In genomic region chr1:26307363-26307781, GRCh38 we compare ENCODE assay signal across 9 cellular contexts. TPM values are rescaled to one million over a fixed set of nuclear protein-coding genes. Genes with fewer than 3 reads are reported as not detected.
DNase-seq lines count a peak whose midpoint lies in the region; ATAC-seq, FAIRE-seq and TF ChIP-seq lines count a peak whose summit lies in the region.
"Had no signal": no experiment of that assay in that cellular context is flagged by ENCODE, and none has a peak within 500 bp of the region (broad histone marks: within the 10 kb centered on the region; RNA-seq: fewer than 3 reads in every experiment).

No MANE protein-coding gene starts in this region.

- TF ChIP-seq POLR2A in GM12878 (IDR thresholded peaks at IDR 0.05; ENCODE audit: low read depth, low read length) (no peak), lower leg skin (IDR thresholded peaks at IDR 0.05) (no peak)

- H2AFZ ChIP-seq in Karpas-422 (ENCODE audit: low read length), result peak overlapping the region; percentile 24; the same call in 1 of the 2 replicates
- H2AFZ ChIP-seq in GM12878 (ENCODE audit: control insufficient read depth, low read depth, low read length), result peak overlapping the region; percentile 94

- ATAC-seq in GM12878 (peak; percentile 8), HG02981 (IDR thresholded peaks at IDR 0.05; ENCODE audit: unreplicated experiment) (no peak), GM19455 (IDR thresholded peaks at IDR 0.05; ENCODE audit: unreplicated experiment) (no peak)

- H3K9ac ChIP-seq in Karpas-422 (ENCODE audit: low read length) (peak overlapping the region; percentile 89), GM12878 (ENCODE audit: control insufficient read depth, insufficient read depth, low read length) (peak overlapping the region; percentile 76)

- in situ Hi-C loops in GM12878 (cut with MboI), result no loop called here

- BruUV-seq in GM12878 (replicated peaks; lab: Mats Ljungman, UMichigan), result no TSS peak

- H3K27me3 ChIP-seq in Karpas-422 (ENCODE audit: low read length), result no peaks in the 10 kb centered on the region
- no peaks in the 10 kb centered on the region for H3K27me3 ChIP-seq in GM12878 (replicated peaks in 1 of 2; ENCODE audit: control insufficient read depth in 2 of 2, insufficient read depth in 2 of 2, low read length in 1 of 2)
- no peaks in the 10 kb centered on the region for H3K27me3 ChIP-seq in neutrophil

- TF ChIP-seq RAD21 in GM12878 (IDR thresholded peaks at IDR 0.05; ENCODE audit: insufficient read depth, low read depth, low read length), result no peak

- H3K4me3 ChIP-seq in GM12865 (ENCODE audit: low read depth, low read length) (peak overlapping the region; percentile 72), Karpas-422 (ENCODE audit: low read length) (peak overlapping the region; percentile 98), GM12878 (peak overlapping the region; percentile 73), neutrophil (ENCODE audit: low read depth in 1 of 2, low read length in 1 of 2) (peak overlapping the region; percentile 82 to 89), lower leg skin (ENCODE audit: low read depth, poor library complexity, severe bottlenecking) (no peak overlapping the region)

- no peaks in the 10 kb centered on the region for H3K9me2 ChIP-seq in Karpas-422 (replicated peaks; ENCODE audit: insufficient read depth, low read length)

- H3K79me2 ChIP-seq in Karpas-422 (ENCODE audit: low read length) (peaks cover 28% of the 10 kb centered on the region), GM12878 (ENCODE audit: control insufficient read depth, insufficient read depth, low read length) (peaks cover 4% of the 10 kb centered on the region)

- H3K27ac ChIP-seq in Karpas-422 (ENCODE audit: low read length) (peak overlapping the region; percentile 92), GM12878 (ENCODE audit: control insufficient read depth, insufficient read depth) (peak overlapping the region; percentile 94), neutrophil (peak overlapping the region; percentile 91)

- H3K9me3 ChIP-seq in Karpas-422 (ENCODE audit: low read length), result no peaks in the 10 kb centered on the region
- H3K9me3 ChIP-seq in GM12878 (replicated peaks; ENCODE audit: control insufficient read depth, insufficient read depth, low read length), result no peaks in the 10 kb centered on the region
- H3K9me3 ChIP-seq in neutrophil, result no peaks in the 10 kb centered on the region

- SMC1A ChIA-PET in GM12878 (lab: Charles Lee; ENCODE audit: uncharacterized antibody, unreplicated experiment), result interaction anchor here (0.6 to 3.0 kb wide), 5 partner anchors 10 to 102 kb away, joined by 3 to 40 read pairs (median 9); partner anchors contain the start of gene CD52

- H3K4me1 ChIP-seq in Karpas-422 (ENCODE audit: low read length), result peaks cover 30% of the 10 kb centered on the region
- peaks cover 14% of the 10 kb centered on the region for H3K4me1 ChIP-seq in GM12878 (ENCODE audit: control insufficient read depth, insufficient read depth, low read length)
- peaks cover 50 to 52% of the 10 kb centered on the region in 2 experiments for H3K4me1 ChIP-seq in neutrophil (ENCODE audit: control insufficient read depth in 1 of 2, insufficient read depth in 1 of 2, low read depth in 1 of 2, low read length in 1 of 2)

- intact Hi-C loops in GM12878 (cut with micrococcal nuclease; ENCODE audit: unreplicated experiment), result no loop called here
- intact Hi-C loops in lower leg skin (cut with DNase I; ENCODE audit: low total_unique reads), result no loop called here

- POLR2A ChIA-PET in GM12878 (lab: Charles Lee), result interaction anchor here (0.6 to 5.6 kb wide), 10 partner anchors 10 to 1261 kb away, joined by 3 to 58 read pairs (median 5); partner anchors contain the start of gene CD52

- TF ChIP-seq EP300 in GM12878 (IDR thresholded peaks at IDR 0.05; ENCODE audit: borderline replicate concordance in 1 of 2, control insufficient read depth in 1 of 2, low read depth in 2 of 2, low read length in 2 of 2), result no peak

- RAD21 ChIA-PET in GM12878 (lab: Charles Lee; ENCODE audit: unreplicated experiment), result interaction anchor here (0.7 to 3.9 kb wide), 6 partner anchors 8 to 25 kb away, joined by 3 to 27 read pairs (median 14); partner anchors contain the start of gene CD52

- CTCF ChIA-PET in GM12878 (lab: Yijun Ruan, JAX), result interaction anchor here (0.6 to 4.8 kb wide), 7 partner anchors 9 to 138 kb away, joined by 3 to 34 read pairs (median 6); partner anchors contain the start of gene ZNF593

- TF ChIP-seq CTCF in GM12865 (IDR thresholded peaks at IDR 0.05; ENCODE audit: insufficient read depth, low read depth, low read length, missing control alignments) (no peak), GM12878 (IDR thresholded peaks at IDR 0.05 in 2 of 3, conservative IDR thresholded peaks at IDR 0.05 in 1 of 3; ENCODE audit: control insufficient read depth in 2 of 3, extremely low read depth in 1 of 3, insufficient read depth in 1 of 3, low read depth in 3 of 3, low read length in 3 of 3) (no peak), neutrophil (IDR thresholded peaks at IDR 0.05) (no peak), lower leg skin (IDR thresholded peaks at IDR 0.05) (no peak)

- no peak for DNase-seq in GM12865 (ENCODE audit: low read depth)
- DNase-seq in Karpas-422, result peak; percentile 66
- DNase-seq in GM12878 (ENCODE audit: low read depth, low spot score), result no peak
- no peak for DNase-seq in NCI-H2107 (lab: John Stamatoyannopoulos, UW)
- no peak for DNase-seq in lower leg skin (ENCODE audit: low spot score in 2 of 2)

- no peaks in the 10 kb centered on the region for H4K20me1 ChIP-seq in Karpas-422 (ENCODE audit: insufficient read depth, low read depth, low read length)
- no peaks in the 10 kb centered on the region for H4K20me1 ChIP-seq in GM12878 (ENCODE audit: control insufficient read depth, insufficient read depth)

- FAIRE-seq in GM12878 (lab: Jason Lieb, UNC), result peak; percentile 64

- 4% methylated on average over 4 of the region's 6 CpGs for WGBS in GM12878 (ENCODE audit: insufficient coverage, insufficient replicate concordance, low lambda C conversion rate, missing lambda C conversion rate)
- 32 to 47% methylated on average over 6 of the region's 6 CpGs for WGBS in lower leg skin, 2 donors

- H3K36me3 ChIP-seq in Karpas-422 (ENCODE audit: insufficient read depth, low read length) (no peaks in the 10 kb centered on the region), GM12878 (ENCODE audit: control insufficient read depth in 2 of 2, insufficient read depth in 2 of 2, low read length in 1 of 2) (no peaks in the 10 kb centered on the region), neutrophil (no peaks in the 10 kb centered on the region)

- H3K4me2 ChIP-seq in Karpas-422 (ENCODE audit: low read depth, low read length, poor library complexity, severe bottlenecking) (peak overlapping the region; percentile 92), GM12878 (ENCODE audit: control insufficient read depth, insufficient read depth) (peak overlapping the region; percentile 98)

RNA-seq across cellular contexts. Expression of gene UBXN11, which starts 0.9 kb away (rescaled TPM):
- total RNA-seq in Karpas-422 (2014; rRNA removed; shearing (Covaris generic); ENCODE audit: low replicate concordance), result 20.7 and 56.0 TPM in 2 replicates
- 18.9 and 19.6 TPM in 2 replicates for total RNA-seq in GM12878 (2013; cell fraction: nucleolus; rRNA removed)
- 8.1 and 8.5 TPM in 2 replicates for total RNA-seq in GM12878 (2014; rRNA removed)
- total RNA-seq in GM12878 (2014; rRNA removed; fragmentation: Illumina TruSeq; extraction: Trizol), result 5.7 and 6.2 TPM in 2 replicates
- total RNA-seq in GM12878 (2021), result 16.8 and 19.3 TPM in 2 replicates
- polyA plus RNA-seq in GM12878 (2011; ENCODE audit: low read depth), result 5.8 TPM
- polyA plus RNA-seq in GM12878 (2011; rRNA removed), result 7.6 and 10.8 TPM in 2 replicates
- polyA plus RNA-seq in GM12878 (2011; cell fraction: cytosol; rRNA removed), result 13.3 and 16.3 TPM in 2 replicates
- polyA plus RNA-seq in GM12878 (2011; cell fraction: nucleus; rRNA removed), result 80.9 and 89.2 TPM in 2 replicates
- 10.6 and 12.1 TPM in 2 replicates for polyA plus RNA-seq in GM12878 (2012)
- 3.5 and 8.1 TPM in 2 replicates for polyA plus RNA-seq in GM12878 (2014; fragmentation: Illumina TruSeq; extraction: Trizol)
- polyA plus RNA-seq in GM12878 (2014; fragmentation: Nextera tagmentation; extraction: Ambion mirVana), result 1 to 10 TPM in 1 of 2 experiments, under 1 TPM in 1; 0.32 to 1.2 TPM
- polyA plus RNA-seq in GM12878 (2014; rRNA removed), result 24.3 and 26.5 TPM in 2 replicates
- 10 to 100 TPM; 27.7 to 34.4 TPM for polyA plus RNA-seq in GM12878 (2016; fragmentation: Nextera tagmentation; extraction: Ambion mirVana)
- polyA minus RNA-seq in GM12878 (2011; rRNA and poly(A)+ RNA removed), result 7.2 and 7.5 TPM in 2 replicates
- 3.2 and 3.9 TPM in 2 replicates for polyA minus RNA-seq in GM12878 (2011; cell fraction: cytosol; rRNA and poly(A)+ RNA removed)
- 11.2 and 14.9 TPM in 2 replicates for polyA minus RNA-seq in GM12878 (2011; cell fraction: nucleus; rRNA and poly(A)+ RNA removed)
- 1 to 10 TPM; 5.1 to 9.6 (median 5.8) TPM for total RNA-seq in lower leg skin

RNA-seq across cellular contexts. Expression of gene CD52, which starts 10.4 kb away (rescaled TPM):
- 614 and 735 TPM in 2 replicates for total RNA-seq in Karpas-422 (2014; rRNA removed; shearing (Covaris generic); ENCODE audit: low replicate concordance)
- total RNA-seq in GM12878 (2013; cell fraction: nucleolus; rRNA removed), result 30.6 and 34.5 TPM in 2 replicates
- total RNA-seq in GM12878 (2014; rRNA removed) (237 and 262 TPM in 2 replicates), GM12878 (2014; rRNA removed; fragmentation: Illumina TruSeq; extraction: Trizol) (637 and 673 TPM in 2 replicates), GM12878 (2021) (291 and 301 TPM in 2 replicates), lower leg skin (1 to 10 TPM in 3 of 4 donors, not detected in 1; 2.0 to 6.1 (median 3.5) TPM)
- 736 TPM for polyA plus RNA-seq in GM12878 (2011; ENCODE audit: low read depth)
- polyA plus RNA-seq in GM12878 (2011; rRNA removed) (453 and 508 TPM in 2 replicates), GM12878 (2014; fragmentation: Illumina TruSeq; extraction: Trizol) (882 and 1,118 TPM in 2 replicates), GM12878 (2014; fragmentation: Nextera tagmentation; extraction: Ambion mirVana) (1,000 to 10,000 TPM; 2,664 to 2,736 TPM), GM12878 (2014; rRNA removed) (488 and 610 TPM in 2 replicates), GM12878 (2016; fragmentation: Nextera tagmentation; extraction: Ambion mirVana) (100 to 1,000 TPM; 382 to 390 TPM)
- polyA plus RNA-seq in GM12878 (2011; cell fraction: cytosol; rRNA removed), result 356 and 918 TPM in 2 replicates
- 146 and 442 TPM in 2 replicates for polyA plus RNA-seq in GM12878 (2011; cell fraction: nucleus; rRNA removed)
- polyA plus RNA-seq in GM12878 (2012), result 451 and 734 TPM in 2 replicates
- polyA minus RNA-seq in GM12878 (2011; rRNA and poly(A)+ RNA removed), result 113 and 183 TPM in 2 replicates
- 30.9 and 34.6 TPM in 2 replicates for polyA minus RNA-seq in GM12878 (2011; cell fraction: cytosol; rRNA and poly(A)+ RNA removed)
- 33.2 and 36.3 TPM in 2 replicates for polyA minus RNA-seq in GM12878 (2011; cell fraction: nucleus; rRNA and poly(A)+ RNA removed)
- total RNA-seq: epithelial cell of proximal tubule had no signal

RNA-seq across cellular contexts. Expression of gene SH3BGRL3, which starts 27.5 kb away (rescaled TPM):
- total RNA-seq in Karpas-422 (2014; rRNA removed; shearing (Covaris generic); ENCODE audit: low replicate concordance), result 108 and 143 TPM in 2 replicates
- total RNA-seq in GM12878 (2013; cell fraction: nucleolus; rRNA removed), result 9.0 and 9.9 TPM in 2 replicates
- total RNA-seq in GM12878 (2014; rRNA removed) (42.6 and 52.9 TPM in 2 replicates), GM12878 (2014; rRNA removed; fragmentation: Illumina TruSeq; extraction: Trizol) (45.9 and 46.9 TPM in 2 replicates), GM12878 (2021) (111 and 116 TPM in 2 replicates), lower leg skin (10 to 100 TPM; 74.8 to 97.1 (median 78.3) TPM)
- polyA plus RNA-seq in GM12878 (2011; ENCODE audit: low read depth), result 29.9 TPM
- polyA plus RNA-seq in GM12878 (2011; rRNA removed) (26.3 and 39.7 TPM in 2 replicates), GM12878 (2014; fragmentation: Illumina TruSeq; extraction: Trizol) (95.2 and 135 TPM in 2 replicates), GM12878 (2014; fragmentation: Nextera tagmentation; extraction: Ambion mirVana) (100 to 1,000 TPM; 121 to 129 TPM), GM12878 (2014; rRNA removed) (42.3 and 57.1 TPM in 2 replicates), GM12878 (2016; fragmentation: Nextera tagmentation; extraction: Ambion mirVana) (100 to 1,000 TPM; 344 to 390 TPM)
- polyA plus RNA-seq in GM12878 (2011; cell fraction: cytosol; rRNA removed), result 57.0 and 59.2 TPM in 2 replicates
- polyA plus RNA-seq in GM12878 (2011; cell fraction: nucleus; rRNA removed), result 25.2 and 28.2 TPM in 2 replicates
- 86.2 and 109 TPM in 2 replicates for polyA plus RNA-seq in GM12878 (2012)
- polyA minus RNA-seq in GM12878 (2011; rRNA and poly(A)+ RNA removed), result 52.7 and 67.7 TPM in 2 replicates
- polyA minus RNA-seq in GM12878 (2011; cell fraction: cytosol; rRNA and poly(A)+ RNA removed), result 38.8 and 41.6 TPM in 2 replicates
- 19.5 and 27.3 TPM in 2 replicates for polyA minus RNA-seq in GM12878 (2011; cell fraction: nucleus; rRNA and poly(A)+ RNA removed)

RNA-seq across cellular contexts. Expression of gene CRYBG2, which starts 46.6 kb away (rescaled TPM):
- total RNA-seq in Karpas-422 (2014; rRNA removed; shearing (Covaris generic); ENCODE audit: low replicate concordance), result 1.3 TPM in 1 of 2 replicates, not detected in the other
- total RNA-seq in GM12878 (2013; cell fraction: nucleolus; rRNA removed), result 0.21 TPM in 1 of 2 replicates, not detected in the other
- total RNA-seq in GM12878 (2014; rRNA removed), result 0.06 TPM in 1 of 2 replicates, not detected in the other
- not detected in 2 replicates for total RNA-seq in GM12878 (2014; rRNA removed; fragmentation: Illumina TruSeq; extraction: Trizol)
- 0.03 TPM in 1 of 2 replicates, not detected in the other for total RNA-seq in GM12878 (2021)
- polyA plus RNA-seq in GM12878 (2011; ENCODE audit: low read depth), result not detected
- 0.16 and 0.30 TPM in 2 replicates for polyA plus RNA-seq in GM12878 (2011; rRNA removed)
- 0.21 and 0.62 TPM in 2 replicates for polyA plus RNA-seq in GM12878 (2011; cell fraction: cytosol; rRNA removed)
- polyA plus RNA-seq in GM12878 (2011; cell fraction: nucleus; rRNA removed), result 0.20 and 0.48 TPM in 2 replicates
- 0.09 TPM in 1 of 2 replicates, not detected in the other for polyA plus RNA-seq in GM12878 (2012)
- not detected in 2 replicates for polyA plus RNA-seq in GM12878 (2014; fragmentation: Illumina TruSeq; extraction: Trizol)
- not detected for polyA plus RNA-seq in GM12878 (2014; fragmentation: Nextera tagmentation; extraction: Ambion mirVana)
- polyA plus RNA-seq in GM12878 (2014; rRNA removed), result 0.04 and 0.25 TPM in 2 replicates
- 1 to 10 TPM in 1 of 2 experiments, under 1 TPM in 1; 0.50 to 1.2 TPM for polyA plus RNA-seq in GM12878 (2016; fragmentation: Nextera tagmentation; extraction: Ambion mirVana)
- polyA minus RNA-seq in GM12878 (2011; rRNA and poly(A)+ RNA removed), result not detected in 2 replicates
- polyA minus RNA-seq in GM12878 (2011; cell fraction: cytosol; rRNA and poly(A)+ RNA removed), result not detected in 2 replicates
- polyA minus RNA-seq in GM12878 (2011; cell fraction: nucleus; rRNA and poly(A)+ RNA removed), result not detected in 2 replicates
- total RNA-seq in lower leg skin, result 100 to 1,000 TPM in 1 of 4 donors, 10 to 100 TPM in 3; 52.3 to 104 (median 56.9) TPM

Comparison
In these comparisons a context has a peak if more than half of its experiments do, and no peak if none do; other contexts are left out.
1. RNA of gene CD52, which starts 10.4 kb away (total RNA-seq): 614 to 735 TPM in Karpas-422 and 30.6 to 673 TPM in GM12878; 2.0 to 6.1 TPM in lower leg skin; every median in the first group is over 4 times any median in the second.
2. Peak in every context shown above with its lines, with median percentiles within 50 percentile points of each other: H3K27ac ChIP-seq.